9 cellular contexts compared by ENCODE assay signal in genomic region chr1:205456868-205457724, GRCh38. TPM values are rescaled to one million over a fixed set of nuclear protein-coding genes. Genes with fewer than 3 reads are reported as not detected.
A peak's percentile ranks its signal among the peaks of the same experiment; 100 is the strongest.
DNase-seq lines count a peak whose midpoint lies in the region; ATAC-seq, FAIRE-seq and TF ChIP-seq lines count a peak whose summit lies in the region.
"Had no signal": no experiment of that assay in that cellular context is flagged by ENCODE, and none has a peak within 500 bp of the region (broad histone marks: within the 10 kb centered on the region; RNA-seq: fewer than 3 reads in every experiment).

No MANE protein-coding gene starts in this region.

- 5 to 6% methylated on average over 22 to 40 of the region's 74 CpGs for WGBS in body of pancreas, 2 donors
- 1 to 3% (median 1%) methylated on average over 25 to 72 of the region's 74 CpGs for WGBS in small intestine, 3 donors

- TF ChIP-seq POLR2A in body of pancreas (IDR thresholded peaks at IDR 0.05), result no peak

- H3K4me2 ChIP-seq in neural cell (ENCODE audit: low read length), result peak overlapping the region; percentile 62

- no peaks in the 10 kb centered on the region for H3K36me3 ChIP-seq in body of pancreas (replicated peaks in 1 of 2; ENCODE audit: insufficient read depth in 1 of 2, low read depth in 2 of 2)
- peaks cover 6% of the 10 kb centered on the region for H3K36me3 ChIP-seq in neural cell (ENCODE audit: insufficient read depth, low read length)
- H3K36me3 ChIP-seq in small intestine (ENCODE audit: control insufficient read depth in 2 of 2, insufficient read depth in 2 of 2, low read length in 2 of 2), result no peaks in the 10 kb centered on the region

- H3K9me3 ChIP-seq in body of pancreas, result no peaks in the 10 kb centered on the region
- no peaks in the 10 kb centered on the region for H3K9me3 ChIP-seq in neural cell (ENCODE audit: low read length)
- no peaks in the 10 kb centered on the region for H3K9me3 ChIP-seq in small intestine (ENCODE audit: control insufficient read depth, low read depth)

- H3K27me3 ChIP-seq in body of pancreas (peaks cover 0 to 30% of the 10 kb centered on the region in 2 donors), neural cell (ENCODE audit: insufficient read depth, low read depth, low read length) (no peaks in the 10 kb centered on the region), small intestine (ENCODE audit: control insufficient read depth in 2 of 2, insufficient read depth in 2 of 2, low read length in 2 of 2) (peaks cover 8 to 47% of the 10 kb centered on the region in 2 donors)

- H3F3A ChIP-seq in neural cell (ENCODE audit: insufficient read depth, low read length, poor library complexity, severe bottlenecking), result peaks cover 4% of the 10 kb centered on the region

- no peak for FAIRE-seq in small intestine (lab: Jason Lieb, UNC)

- intact Hi-C loops in body of pancreas (cut with DNase I), result no loop called here

- TF ChIP-seq RAD21 in neural cell (conservative IDR thresholded peaks at IDR 0.05), result no peak

- peaks cover 19% of the 10 kb centered on the region for H3K4me1 ChIP-seq in body of pancreas
- H3K4me1 ChIP-seq in small intestine (ENCODE audit: control insufficient read depth in 2 of 2, insufficient read depth in 1 of 2, low read depth in 1 of 2, low read length in 1 of 2), result peaks cover 0 to 7% of the 10 kb centered on the region in 2 donors

- ATAC-seq in body of pancreas (peak; percentile 41), GM18907 (IDR thresholded peaks at IDR 0.05; ENCODE audit: unreplicated experiment) (no peak), GM19023 (IDR thresholded peaks at IDR 0.05; ENCODE audit: unreplicated experiment) (no peak)

- peak overlapping the region; percentile 35 for H2AFZ ChIP-seq in neural cell (ENCODE audit: low read depth, low read length)

- no peak for TF ChIP-seq CTCF in body of pancreas (IDR thresholded peaks at IDR 0.05)
- TF ChIP-seq CTCF in neural cell (IDR thresholded peaks at IDR 0.05; ENCODE audit: poor library complexity, severe bottlenecking), result no peak

- H3K79me2 ChIP-seq in neural cell (replicated peaks; ENCODE audit: insufficient read depth, low read length), result peaks cover 50% of the 10 kb centered on the region

- peak; percentile 47 for TF ChIP-seq EP300 in neural cell (conservative IDR thresholded peaks at IDR 0.05; ENCODE audit: poor library complexity, severe bottlenecking)

- H3K27ac ChIP-seq in body of pancreas (no peak overlapping the region), neural cell (ENCODE audit: low read length) (peak overlapping the region; percentile 93), small intestine (ENCODE audit: low read depth in 1 of 2, low read length in 1 of 2) (no peak overlapping the region)

- H3K9me2 ChIP-seq in neural cell (ENCODE audit: insufficient read depth, low read length), result no peaks in the 10 kb centered on the region

- H3K9ac ChIP-seq in neural cell (ENCODE audit: low read length), result peak overlapping the region; percentile 93

- H3K4me3 ChIP-seq in body of pancreas (no peak overlapping the region), neural cell (ENCODE audit: low read length) (peak overlapping the region; percentile 81), small intestine (ENCODE audit: low read depth in 1 of 2, low read length in 2 of 2) (peak overlapping the region in 1 of 2 donors; percentile 42)

- DNase-seq in DMS53 treated with DMSO at 0.1 percent for 48 hours (lab: John Stamatoyannopoulos, UW; ENCODE audit: unreplicated experiment) (peak; percentile 66), NCI-H2029 (lab: John Stamatoyannopoulos, UW) (peak; percentile 47), body of pancreas (no peak), small intestine (no peak), NCI-H1694 treated with DMSO at 0.1 percent for 48 hours (lab: John Stamatoyannopoulos, UW) (no peak)
- DNase-seq: SW 1271 had no signal

- H4K20me1 ChIP-seq in neural cell (ENCODE audit: insufficient read depth), result peaks cover 8% of the 10 kb centered on the region

TF ChIP-seq in neural cell, 6 proteins besides CTCF, POLR2A, EP300 and RAD21:
- TF ChIP-seq TAF1 (IDR thresholded peaks at IDR 0.05; ENCODE audit: low read depth) (peak; percentile 53), MXI1 (conservative IDR thresholded peaks at IDR 0.05; ENCODE audit: poor library complexity, severe bottlenecking) (no peak), SMC3 (conservative IDR thresholded peaks at IDR 0.05; ENCODE audit: poor library complexity) (no peak), EZH2 (IDR thresholded peaks at IDR 0.05; ENCODE audit: borderline replicate concordance, insufficient read depth, low read length, poor library complexity, severe bottlenecking) (no peak), REST (IDR thresholded peaks at IDR 0.05; ENCODE audit: borderline replicate concordance) (peak; percentile 80), POLR2AphosphoS5 (IDR thresholded peaks at IDR 0.05) (peak; percentile 87)

RNA-seq across cellular contexts. Expression of gene BLACAT1, which starts 1.3 kb away (rescaled TPM):
- total RNA-seq in body of pancreas, result 1 to 10 TPM in 1 of 2 donors, not detected in 1; 1.0 TPM
- polyA plus RNA-seq in neural cell (5.6 and 6.0 TPM in 2 replicates), small intestine (under 1 TPM in 2 of 3 donors, not detected in 1; 0.22 to 0.30 TPM)
- 12.2 and 15.9 TPM in 2 replicates for polyA minus RNA-seq in neural cell

RNA-seq across cellular contexts. Expression of gene LEMD1, which starts 35.2 kb away (rescaled TPM):
- total RNA-seq in body of pancreas, result not detected
- polyA plus RNA-seq in neural cell (62.8 and 67.6 TPM in 2 replicates), small intestine (1 to 10 TPM in 2 of 3 donors, under 1 TPM in 1; 0.34 to 3.8 (median 1.1) TPM)
- polyA minus RNA-seq in neural cell, result 51.1 and 51.6 TPM in 2 replicates

RNA-seq across cellular contexts. Expression of gene CDK18, which starts 47.4 kb away (rescaled TPM):
- 10 to 100 TPM; 28.0 to 28.7 TPM for total RNA-seq in body of pancreas
- not detected in 2 replicates for polyA plus RNA-seq in neural cell
- 1.5 TPM in 1 of 2 replicates, not detected in the other for polyA minus RNA-seq in neural cell
- polyA plus RNA-seq in small intestine, result 10 to 100 TPM; 32.7 to 62.4 (median 43.8) TPM

Comparison
In these comparisons a context has a peak if more than half of its experiments do, and no peak if none do; other contexts are left out.
1. DNase-seq: peak in DMS53 treated with DMSO at 0.1 percent for 48 hours (single experiment) and NCI-H2029 (single experiment); none in body of pancreas (0 of 4), small intestine (single experiment) and NCI-H1694 treated with DMSO at 0.1 percent for 48 hours (single experiment).
2. RNA of gene LEMD1, which starts 35.2 kb away (polyA plus RNA-seq): 62.8 to 67.6 TPM in neural cell; 0.34 to 3.8 TPM in small intestine; every median in the first group is over 10 times any median in the second.
3. RNA of gene CDK18, which starts 47.4 kb away (polyA plus RNA-seq): 32.7 to 62.4 TPM in small intestine; not detected in neural cell; every median in the first group is over 10 times any median in the second.